Comparison of ENCODE assay signal across 24 cellular contexts in the genomic region with DNA sequence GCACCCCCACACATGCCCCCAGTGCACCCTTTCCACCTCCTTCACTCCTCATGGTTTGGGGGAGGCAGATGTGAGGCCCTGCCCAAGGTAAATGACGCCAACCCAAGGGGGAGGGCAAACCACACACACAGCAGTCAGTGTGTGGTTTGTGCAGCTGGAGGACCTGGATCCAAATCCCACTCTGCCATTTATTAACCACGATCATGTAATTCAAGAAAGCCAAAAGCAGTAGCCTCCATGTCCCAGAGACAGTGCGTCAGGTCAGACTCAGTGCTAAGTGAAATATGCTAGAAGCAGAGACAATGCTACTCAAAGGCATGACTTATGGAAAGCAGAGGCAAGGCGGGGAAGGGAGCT. TPM values are rescaled to one million over a fixed set of nuclear protein-coding genes. Genes with fewer than 3 reads are reported as not detected.
A peak's percentile ranks its signal among the peaks of the same experiment; 100 is the strongest.
DNase-seq lines count a peak whose midpoint lies in the region; ATAC-seq and TF ChIP-seq lines count a peak whose summit lies in the region.
"Had no signal": no experiment of that assay in that cellular context is flagged by ENCODE, and none has a peak within 500 bp of the region (broad histone marks: within the 10 kb centered on the region; RNA-seq: fewer than 3 reads in every experiment).

No MANE protein-coding gene starts in this region.

- H3K27me3 ChIP-seq in kidney epithelial cell (ENCODE audit: control insufficient read depth, insufficient read depth, low read length): no peaks in the 10 kb centered on the region
- H3K27me3 ChIP-seq: BLaER1, breast epithelium, Peyer's patch, sigmoid colon, SJSA1, stomach, tibial artery had no signal

- ATAC-seq in activated CD4-positive, alpha-beta T cell treated with anti-CD3 and anti-CD28 coated beads for 36 hours: no peak
- ATAC-seq in HG03159 (IDR thresholded peaks at IDR 0.05; ENCODE audit: unreplicated experiment): no peak
- no peak for ATAC-seq in HG02588 (IDR thresholded peaks at IDR 0.05; ENCODE audit: unreplicated experiment)
- ATAC-seq: left ventricle myocardium superior had no signal

- H3K36me3 ChIP-seq in kidney epithelial cell (ENCODE audit: control insufficient read depth, insufficient read depth, low read length): no peaks in the 10 kb centered on the region
- H3K36me3 ChIP-seq: BLaER1, breast epithelium, Peyer's patch, sigmoid colon, SJSA1, tibial artery had no signal

- intact Hi-C loops in activated CD4-positive, alpha-beta T cell treated with anti-CD3 and anti-CD28 coated beads for 36 hours (cut with DNase I, micrococcal nuclease): no loop called here
- intact Hi-C loops in activated CD4-positive, alpha-beta T cell treated with anti-CD3 and anti-CD28 coated beads, Interleukin-2, amount 10 ng/mL, durations not matched to agents 24 days and 14 days (cut with micrococcal nuclease): no loop called here

- peaks cover 10% of the 10 kb centered on the region for H3K4me1 Mint-ChIP-seq in activated CD4-positive, alpha-beta T cell treated with anti-CD3 and anti-CD28 coated beads for 36 hours
- H3K4me1 Mint-ChIP-seq in activated CD4-positive, alpha-beta T cell treated with anti-CD3 and anti-CD28 coated beads, Interleukin-2, amount 10 ng/mL, durations not matched to agents 24 days and 14 days: peaks cover 14% of the 10 kb centered on the region

- H3K27me3 Mint-ChIP-seq in activated CD4-positive, alpha-beta T cell treated with anti-CD3 and anti-CD28 coated beads for 36 hours: no peaks in the 10 kb centered on the region
- H3K27me3 Mint-ChIP-seq in activated CD4-positive, alpha-beta T cell treated with anti-CD3 and anti-CD28 coated beads, Interleukin-2, amount 10 ng/mL, durations not matched to agents 24 days and 14 days: peaks cover 4% of the 10 kb centered on the region
- H3K27me3 Mint-ChIP-seq: activated T-cell treated with anti-CD3 and anti-CD28 coated beads, Interleukin-2, amount 50 U/mL, for 24 hours had no signal

- peak overlapping the region; percentile 12 for H3K27ac Mint-ChIP-seq in activated CD4-positive, alpha-beta T cell treated with anti-CD3 and anti-CD28 coated beads for 36 hours
- no peak overlapping the region for H3K27ac Mint-ChIP-seq in activated CD4-positive, alpha-beta T cell treated with anti-CD3 and anti-CD28 coated beads, Interleukin-2, amount 10 ng/mL, durations not matched to agents 24 days and 14 days
- H3K27ac Mint-ChIP-seq: activated T-cell treated with anti-CD3 and anti-CD28 coated beads, Interleukin-2, amount 50 U/mL, for 24 hours had no signal

- TF ChIP-seq CTCF in kidney epithelial cell (IDR thresholded peaks at IDR 0.05; ENCODE audit: insufficient read depth, low read length, poor library complexity, severe bottlenecking): no peak

- TF ChIP-seq POLR2A in erythroblast (IDR thresholded peaks at IDR 0.05; ENCODE audit: low read length): no peak

- no peak overlapping the region for H3K4me3 Mint-ChIP-seq in activated CD4-positive, alpha-beta T cell treated with anti-CD3 and anti-CD28 coated beads for 36 hours
- no peak overlapping the region for H3K4me3 Mint-ChIP-seq in activated CD4-positive, alpha-beta T cell treated with anti-CD3 and anti-CD28 coated beads, Interleukin-2, amount 10 ng/mL, durations not matched to agents 24 days and 14 days
- H3K4me3 Mint-ChIP-seq: activated T-cell treated with anti-CD3 and anti-CD28 coated beads, Interleukin-2, amount 50 U/mL, for 24 hours had no signal

- no peak overlapping the region for H3K4me3 ChIP-seq in kidney epithelial cell (ENCODE audit: low read depth, low read length)
- H3K4me3 ChIP-seq: BLaER1, breast epithelium, Peyer's patch, sigmoid colon, SJSA1, stomach, tibial artery had no signal

- CTCF ChIA-PET in activated CD4-positive, alpha-beta T cell treated with anti-CD3 and anti-CD28 coated beads for 36 hours (lab: Charles Lee): no interaction called here

- POLR2A ChIA-PET in activated CD4-positive, alpha-beta T cell treated with anti-CD3 and anti-CD28 coated beads for 36 hours (lab: Charles Lee): no interaction called here

- no peak for DNase-seq in activated CD4-positive, alpha-beta T cell treated with anti-CD3 and anti-CD28 coated beads for 36 hours
- DNase-seq in activated CD4-positive, alpha-beta T cell treated with anti-CD3 and anti-CD28 coated beads, Interleukin-2, amount 10 ng/mL, durations not matched to agents 24 days and 14 days: no peak
- peak; percentile 75 for DNase-seq in NCI-H2029 (lab: John Stamatoyannopoulos, UW)
- DNase-seq in kidney epithelial cell (ENCODE audit: low read depth): peak; percentile 89
- peak; percentile 91 for DNase-seq in renal cortical epithelial cell (ENCODE audit: low read depth)
- no peak for DNase-seq in erythroblast (lab: John Stamatoyannopoulos, UW)
- DNase-seq: ACHN; activated CD4-positive, CD25-positive, alpha-beta regulatory T cell treated with anti-CD3 and anti-CD28 coated beads, Interleukin-2, amount 50 U/mL, for 72 hours; activated T-cell treated with anti-CD3 and anti-CD28 coated beads, Interleukin-2, amount 50 U/mL, for 24 hours; effector CD8-positive, alpha-beta T cell; foreskin fibroblast; left ventricle myocardium superior; NCI-H524 treated with DMSO at 0.1 percent for 48 hours; sigmoid colon; stimulated activated CD4-positive, alpha-beta T cell treated with anti-CD3 and anti-CD28 coated beads, Interleukin-15, amount 100 ng/mL, for 24 hours; stomach; T-helper 1 cell; tibial artery had no signal

- no peaks in the 10 kb centered on the region for H3K9me3 Mint-ChIP-seq in activated CD4-positive, alpha-beta T cell treated with anti-CD3 and anti-CD28 coated beads for 36 hours (ENCODE audit: low read depth)
- no peaks in the 10 kb centered on the region for H3K9me3 Mint-ChIP-seq in activated CD4-positive, alpha-beta T cell treated with anti-CD3 and anti-CD28 coated beads, Interleukin-2, amount 10 ng/mL, durations not matched to agents 24 days and 14 days
- H3K9me3 Mint-ChIP-seq: activated T-cell treated with anti-CD3 and anti-CD28 coated beads, Interleukin-2, amount 50 U/mL, for 24 hours had no signal

- H3K36me3 Mint-ChIP-seq in activated CD4-positive, alpha-beta T cell treated with anti-CD3 and anti-CD28 coated beads for 36 hours (ENCODE audit: low read depth): no peaks in the 10 kb centered on the region
- no peaks in the 10 kb centered on the region for H3K36me3 Mint-ChIP-seq in activated CD4-positive, alpha-beta T cell treated with anti-CD3 and anti-CD28 coated beads, Interleukin-2, amount 10 ng/mL, durations not matched to agents 24 days and 14 days (ENCODE audit: low read depth)

RNA-seq across cellular contexts. Expression of a gene that starts 13.6 kb away (rescaled TPM):
- under 1 TPM in 1 of 2 experiments, not detected in 1; 0.11 TPM for total RNA-seq in activated CD4-positive, alpha-beta T cell treated with anti-CD3 and anti-CD28 coated beads for 36 hours
- 0.12 and 0.28 TPM in 2 replicates for total RNA-seq in activated CD4-positive, alpha-beta T cell treated with anti-CD3 and anti-CD28 coated beads, Interleukin-2, amount 10 ng/mL, durations not matched to agents 24 days and 14 days
- total RNA-seq in kidney epithelial cell: 26.9 and 30.9 TPM in 2 replicates
- total RNA-seq in renal cortical epithelial cell: 24.5 and 79.0 TPM in 2 replicates
- total RNA-seq: SJSA1 had no signal

Comparison
In these comparisons a context has a peak if more than half of its experiments do, and no peak if none do; other contexts are left out.
1. DNase-seq: peak in NCI-H2029 (single experiment), kidney epithelial cell (single experiment) and renal cortical epithelial cell (single experiment); none in activated CD4-positive, alpha-beta T cell treated with anti-CD3 and anti-CD28 coated beads for 36 hours (single experiment), activated CD4-positive, alpha-beta T cell treated with anti-CD3 and anti-CD28 coated beads, Interleukin-2, amount 10 ng/mL, durations not matched to agents 24 days and 14 days (single experiment) and erythroblast (0 of 2).
2. RNA of a gene that starts 13.6 kb away (total RNA-seq): 24.5 to 79.0 TPM in renal cortical epithelial cell and 26.9 to 30.9 TPM in kidney epithelial cell; 0.12 to 0.28 TPM in activated CD4-positive, alpha-beta T cell treated with anti-CD3 and anti-CD28 coated beads, Interleukin-2, amount 10 ng/mL, durations not matched to agents 24 days and 14 days and 0.11 TPM in activated CD4-positive, alpha-beta T cell treated with anti-CD3 and anti-CD28 coated beads for 36 hours; every median in the first group is over 10 times any median in the second.